Comparison of ENCODE assay signal across 1 cellular context in the genomic region with DNA sequence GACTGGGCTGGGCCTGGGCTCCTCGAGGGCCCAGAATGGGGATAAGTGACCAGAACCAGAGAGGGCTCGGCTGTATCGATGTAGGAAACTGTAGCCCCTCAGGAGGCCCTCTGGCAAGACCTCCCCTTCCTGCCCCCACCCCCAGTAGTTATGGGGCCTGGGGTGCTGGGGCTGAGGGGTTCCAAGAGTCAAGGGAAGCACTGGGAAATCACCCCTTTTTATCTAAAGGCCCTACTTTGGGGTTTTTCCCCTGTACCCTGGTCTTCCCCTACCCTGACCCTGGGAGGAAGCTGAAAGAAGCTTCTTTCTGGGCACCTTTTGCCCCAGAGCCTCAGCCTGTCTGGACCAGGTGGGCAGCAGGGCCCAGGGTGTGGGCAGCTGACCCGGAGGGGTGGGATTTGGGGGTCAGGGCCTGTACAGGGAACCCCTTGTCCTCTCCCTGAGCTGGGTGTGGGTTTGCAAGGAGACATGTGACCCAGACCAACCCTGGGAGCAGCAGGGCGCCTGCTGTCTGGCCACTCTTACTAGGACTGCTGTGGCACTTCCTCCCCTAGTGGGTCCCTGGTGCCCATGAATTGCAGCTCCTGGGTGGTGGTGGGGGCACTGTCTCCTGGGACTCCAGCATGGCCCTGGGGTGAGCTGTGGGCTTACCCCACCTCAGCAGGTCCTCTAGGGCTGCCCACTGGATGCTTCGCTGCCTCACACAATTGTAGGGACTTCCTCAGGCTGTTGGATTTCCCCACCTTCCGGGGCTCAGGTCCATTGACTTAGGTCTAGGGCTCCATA.
TF ChIP-seq lines count a peak whose summit lies in the region.

No MANE protein-coding gene starts in this region.

TF ChIP-seq in K562, 482 proteins besides CTCF, POLR2A, EP300 and RAD21 (continued from another document):
- TF ChIP-seq, protein P1, sequence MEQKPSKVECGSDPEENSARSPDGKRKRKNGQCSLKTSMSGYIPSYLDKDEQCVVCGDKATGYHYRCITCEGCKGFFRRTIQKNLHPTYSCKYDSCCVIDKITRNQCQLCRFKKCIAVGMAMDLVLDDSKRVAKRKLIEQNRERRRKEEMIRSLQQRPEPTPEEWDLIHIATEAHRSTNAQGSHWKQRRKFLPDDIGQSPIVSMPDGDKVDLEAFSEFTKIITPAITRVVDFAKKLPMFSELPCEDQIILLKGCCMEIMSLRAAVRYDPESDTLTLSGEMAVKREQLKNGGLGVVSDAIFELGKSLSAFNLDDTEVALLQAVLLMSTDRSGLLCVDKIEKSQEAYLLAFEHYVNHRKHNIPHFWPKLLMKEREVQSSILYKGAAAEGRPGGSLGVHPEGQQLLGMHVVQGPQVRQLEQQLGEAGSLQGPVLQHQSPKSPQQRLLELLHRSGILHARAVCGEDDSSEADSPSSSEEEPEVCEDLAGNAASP (IDR thresholded peaks at IDR 0.05), result no peak
- TF ChIP-seq YBX1 (IDR thresholded peaks at IDR 0.05) (no peak), LARP7 (IDR thresholded peaks at IDR 0.05) (no peak), POLR3G (IDR thresholded peaks at IDR 0.05; ENCODE audit: extremely low read depth, insufficient read length, insufficient replicate concordance) (no peak), PHF20 (IDR thresholded peaks at IDR 0.05; ENCODE audit: partially characterized antibody) (no peak), NCOR1 (IDR thresholded peaks at IDR 0.05) (no peak), NRF1 (conservative IDR thresholded peaks at IDR 0.05 in 1 of 2, IDR thresholded peaks at IDR 0.05 in 1 of 2) (no peak), ETV5 (CRISPR knock-in tag; IDR thresholded peaks at IDR 0.05; ENCODE audit: low read depth) (no peak), ZNF584 (CRISPR knock-in tag; IDR thresholded peaks at IDR 0.05; ENCODE audit: low read depth) (no peak)
